8 cellular contexts compared by ENCODE assay signal in genomic region chr6:47309326-47310130, GRCh38. TPM values are rescaled to one million over a fixed set of nuclear protein-coding genes. Genes with fewer than 3 reads are reported as not detected.
DNase-seq lines count a peak whose midpoint lies in the region; TF ChIP-seq lines count a peak whose summit lies in the region.

TSS of gene TNFRSF21 (minus strand) at chr6:47309905. CDS start at chr6:47309511, 394 bp downstream.

- peak; percentile 85 for TF ChIP-seq CTCF in MM.1S (IDR thresholded peaks at IDR 0.05; ENCODE audit: low read length)

- H3K27ac ChIP-seq in MM.1S (ENCODE audit: low read length) (no peak within 1 kb of the TSS), SJCRH30 (peak within 1 kb of the TSS; percentile 71), temporal lobe (ENCODE audit: low read depth, low read length) (peak within 1 kb of the TSS; percentile 44)

- no peaks in the 10 kb centered on the region for H3K9me2 ChIP-seq in MM.1S (replicated peaks; ENCODE audit: insufficient read depth, low read length)

- peak within 1 kb of the TSS; percentile 58 for H3K9ac ChIP-seq in MM.1S (ENCODE audit: low read length)

- DNase-seq in GF-D8 (lab: John Stamatoyannopoulos, UW): peak; percentile 35
- peak; percentile 83 to 91 for DNase-seq in HAP-1 (ENCODE audit: low spot score in 2 of 2)
- peak; percentile 88 for DNase-seq in MM.1S
- peak; percentile 90 to 92 for DNase-seq in SJCRH30
- DNase-seq in globus pallidus (ENCODE audit: low spot score): peak; percentile 91
- DNase-seq in nucleus accumbens (lab: John Stamatoyannopoulos, UW): peak in 55 of 56 donors; percentile 50 to 96 (median 88)

- H3K4me3 ChIP-seq in HAP-1 (peak within 1 kb of the TSS; percentile 51), MM.1S (ENCODE audit: low read length) (peak within 1 kb of the TSS; percentile 72), SJCRH30 (peak within 1 kb of the TSS; percentile 67)

- H3K36me3 Mint-ChIP-seq in activated naive CD4-positive, alpha-beta T cell treated with anti-CD3 and anti-CD28 coated beads, Interleukin-2, amount 50 U/mL, for 24 hours: no peaks in the 10 kb centered on the region

- H3K27me3 ChIP-seq in HAP-1 (ENCODE audit: low read depth): peaks cover 5% of the 10 kb centered on the region; the same call in 1 of the 2 replicates
- no peaks in the 10 kb centered on the region for H3K27me3 ChIP-seq in MM.1S (replicated peaks; ENCODE audit: insufficient read depth, low read length)
- H3K27me3 ChIP-seq in SJCRH30: no peaks in the 10 kb centered on the region

- H3K4me3 Mint-ChIP-seq in activated naive CD4-positive, alpha-beta T cell treated with anti-CD3 and anti-CD28 coated beads, Interleukin-2, amount 50 U/mL, for 24 hours: peak within 1 kb of the TSS; percentile 80

- in situ Hi-C loops in HAP-1 (cut with MboI; ENCODE audit: low sequenced_read_pairs): loop anchor here (5.0 kb wide), 1 partner anchor 212 kb away; no protein-coding TSS in a partner anchor

- no peaks in the 10 kb centered on the region for H3K36me3 ChIP-seq in HAP-1 (replicated peaks)
- H3K36me3 ChIP-seq in MM.1S (replicated peaks; ENCODE audit: insufficient read depth, low read length): no peaks in the 10 kb centered on the region
- H3K36me3 ChIP-seq in SJCRH30: no peaks in the 10 kb centered on the region

- no peaks in the 10 kb centered on the region for H3K79me2 ChIP-seq in MM.1S (ENCODE audit: low read length)

- H3K4me2 ChIP-seq in MM.1S (ENCODE audit: low read depth, low read length): peak within 1 kb of the TSS; percentile 91

- H3F3A ChIP-seq in MM.1S (ENCODE audit: insufficient read depth, low read length): no peaks in the 10 kb centered on the region

- H3K9me3 ChIP-seq in HAP-1 (no peaks in the 10 kb centered on the region), MM.1S (replicated peaks; ENCODE audit: insufficient read depth, low read length) (no peaks in the 10 kb centered on the region), SJCRH30 (replicated peaks) (no peaks in the 10 kb centered on the region)

- H3K4me1 ChIP-seq in HAP-1: peaks cover 5% of the 10 kb centered on the region; the same call in 1 of the 2 replicates
- H3K4me1 ChIP-seq in MM.1S (ENCODE audit: low read length): no peaks in the 10 kb centered on the region
- H3K4me1 ChIP-seq in SJCRH30: peaks cover 6% of the 10 kb centered on the region

- peak within 1 kb of the TSS; percentile 77 for H2AFZ ChIP-seq in MM.1S (ENCODE audit: low read length)

- peaks cover 38% of the 10 kb centered on the region for H3K27me3 Mint-ChIP-seq in activated naive CD4-positive, alpha-beta T cell treated with anti-CD3 and anti-CD28 coated beads, Interleukin-2, amount 50 U/mL, for 24 hours

- H3K9me3 Mint-ChIP-seq in activated naive CD4-positive, alpha-beta T cell treated with anti-CD3 and anti-CD28 coated beads, Interleukin-2, amount 50 U/mL, for 24 hours: no peaks in the 10 kb centered on the region

- H3K4me1 Mint-ChIP-seq in activated naive CD4-positive, alpha-beta T cell treated with anti-CD3 and anti-CD28 coated beads, Interleukin-2, amount 50 U/mL, for 24 hours: peaks cover 10% of the 10 kb centered on the region

- no peaks in the 10 kb centered on the region for H4K20me1 ChIP-seq in MM.1S (ENCODE audit: insufficient read depth, low read length)

- no peak within 1 kb of the TSS for H3K27ac Mint-ChIP-seq in activated naive CD4-positive, alpha-beta T cell treated with anti-CD3 and anti-CD28 coated beads, Interleukin-2, amount 50 U/mL, for 24 hours

RNA-seq across cellular contexts. Expression of gene TNFRSF21, which starts in this region (rescaled TPM):
- 23.0 and 25.1 TPM in 2 replicates for total RNA-seq in SJCRH30 (2014; rRNA removed; shearing (Covaris generic))
- total RNA-seq in temporal lobe: 33.9 TPM

Comparison
In these comparisons a context has a peak if more than half of its experiments do, and no peak if none do; other contexts are left out.
1. DNase-seq: peak in every context shown above with its lines; median percentile 91 in SJCRH30; 91 in globus pallidus; 88 in MM.1S; 88 in nucleus accumbens; 87 in HAP-1; 35 in GF-D8.